8 cellular contexts compared by ENCODE assay signal in genomic region chr12:46268617-46269428, GRCh38. TPM values are rescaled to one million over a fixed set of nuclear protein-coding genes. Genes with fewer than 3 reads are reported as not detected.
DNase-seq lines count a peak whose midpoint lies in the region; ATAC-seq and TF ChIP-seq lines count a peak whose summit lies in the region.

Gene SLC38A1, minus strand, starts transcription at chr12:46269043. Its CDS starts 29,243 bp downstream, at chr12:46239800.

- peak within 1 kb of the TSS; percentile 92 for H4K91ac ChIP-seq in mesenchymal stem cell (ENCODE audit: low read length)

- H3K9me3 ChIP-seq in BE2C (no peaks in the 10 kb centered on the region), mesenchymal stem cell (ENCODE audit: control insufficient read depth, low read length) (no peaks in the 10 kb centered on the region)

- H3K27me3 ChIP-seq in BE2C = no peaks in the 10 kb centered on the region
- H3K27me3 ChIP-seq in mesenchymal stem cell (ENCODE audit: control insufficient read depth in 1 of 2, insufficient read depth in 1 of 2, low read length in 2 of 2) = peaks cover 0 to 41% of the 10 kb centered on the region in 2 experiments

- H2AK5ac ChIP-seq in mesenchymal stem cell (ENCODE audit: low read length, severe bottlenecking) = peak within 1 kb of the TSS; percentile 70

- peak within 1 kb of the TSS; percentile 84 to 86 for H3K4ac ChIP-seq in mesenchymal stem cell (ENCODE audit: low read depth in 1 of 2, low read length in 2 of 2)

- peak within 1 kb of the TSS; percentile 83 for H3K27ac ChIP-seq in mesenchymal stem cell (ENCODE audit: low read length, poor library complexity, severe bottlenecking)

- peaks cover 6% of the 10 kb centered on the region; the same call in 1 of the 2 replicates for H3K36me3 ChIP-seq in BE2C
- H3K36me3 ChIP-seq in mesenchymal stem cell (ENCODE audit: control insufficient read depth in 1 of 2, insufficient read depth in 2 of 2, low read depth in 1 of 2, low read length in 2 of 2) = no peaks in the 10 kb centered on the region

- peak; percentile 89 for DNase-seq in BE2C
- peak; percentile 62 to 79 for DNase-seq in NCI-H524 (lab: John Stamatoyannopoulos, UW)
- DNase-seq in activated CD4-positive, alpha-beta memory T cell treated with anti-CD3 and anti-CD28 coated beads, Interleukin-2, amount 10 ng/mL, durations not matched to agents 7 days and 5 days = peak; percentile 92
- peak; percentile 75 for DNase-seq in effector CD8-positive, alpha-beta T cell (lab: John Stamatoyannopoulos, UW)
- DNase-seq in mesenchymal stem cell = peak; percentile 88
- DNase-seq in stimulated activated CD8-positive, alpha-beta memory T cell treated with anti-CD3 and anti-CD28 coated beads, Interleukin-15, amount 100 ng/mL, for 1 hour (ENCODE audit: low read depth) = peak; percentile 67

- peak within 1 kb of the TSS; percentile 50 for H2BK120ac ChIP-seq in mesenchymal stem cell (ENCODE audit: low read depth, low read length)

- H3K79me1 ChIP-seq in mesenchymal stem cell (replicated peaks; ENCODE audit: low read length, poor library complexity, severe bottlenecking) = peaks cover 4% of the 10 kb centered on the region

- ATAC-seq in HG03432 (IDR thresholded peaks at IDR 0.05; ENCODE audit: unreplicated experiment) = peak; percentile 70

- WGBS in mesenchymal stem cell = under 1% methylated on average over 68 of the region's 72 CpGs

- peak within 1 kb of the TSS; percentile 96 to 98 for H3K18ac ChIP-seq in mesenchymal stem cell (ENCODE audit: low read depth in 1 of 2, low read length in 2 of 2)

- H2AFZ ChIP-seq in mesenchymal stem cell (ENCODE audit: low read depth, low read length) = peak within 1 kb of the TSS; percentile 92

- H2BK5ac ChIP-seq in mesenchymal stem cell (ENCODE audit: low read depth, low read length, poor library complexity, severe bottlenecking) = peak within 1 kb of the TSS; percentile 71

- H3K9me3 Mint-ChIP-seq in activated CD4-positive, alpha-beta memory T cell treated with anti-CD3 and anti-CD28 coated beads, Interleukin-2, amount 10 ng/mL, durations not matched to agents 7 days and 5 days = no peaks in the 10 kb centered on the region

- peak within 1 kb of the TSS; percentile 87 for H4K8ac ChIP-seq in mesenchymal stem cell (ENCODE audit: low read length)

- peak; percentile 92 for TF ChIP-seq POLR2A in GM19193 (IDR thresholded peaks at IDR 0.05; ENCODE audit: extremely low read depth, insufficient read depth, insufficient read length)

- H3K4me2 ChIP-seq in mesenchymal stem cell (ENCODE audit: low read length, poor library complexity, severe bottlenecking) = peak within 1 kb of the TSS; percentile 92

- H2BK12ac ChIP-seq in mesenchymal stem cell (ENCODE audit: low read length in 2 of 2) = peak within 1 kb of the TSS; percentile 57 to 95

- peak within 1 kb of the TSS in 1 of 2 experiments; percentile 96 for H3K14ac ChIP-seq in mesenchymal stem cell (ENCODE audit: low read length in 2 of 2)

- no peak within 1 kb of the TSS for H3K4me3 Mint-ChIP-seq in activated CD4-positive, alpha-beta memory T cell treated with anti-CD3 and anti-CD28 coated beads, Interleukin-2, amount 10 ng/mL, durations not matched to agents 7 days and 5 days

- H3K4me1 ChIP-seq in BE2C = peaks cover 3% of the 10 kb centered on the region; the same call in 1 of the 2 replicates
- H3K4me1 ChIP-seq in mesenchymal stem cell (ENCODE audit: control insufficient read depth, insufficient read depth, low read depth, low read length) = peaks cover 4% of the 10 kb centered on the region

- no peak within 1 kb of the TSS for H3K27ac Mint-ChIP-seq in activated CD4-positive, alpha-beta memory T cell treated with anti-CD3 and anti-CD28 coated beads, Interleukin-2, amount 10 ng/mL, durations not matched to agents 7 days and 5 days

- peak within 1 kb of the TSS; percentile 99 for H3K4me3 ChIP-seq in BE2C (ENCODE audit: low read depth, low read length)
- H3K4me3 ChIP-seq in mesenchymal stem cell (ENCODE audit: insufficient read depth in 1 of 2, low read depth in 1 of 2, low read length in 2 of 2) = peak within 1 kb of the TSS; percentile 78 to 83

- H3K23ac ChIP-seq in mesenchymal stem cell (ENCODE audit: low read length in 2 of 2) = peak within 1 kb of the TSS in 1 of 2 experiments; percentile 91

- H3K4me1 Mint-ChIP-seq in activated CD4-positive, alpha-beta memory T cell treated with anti-CD3 and anti-CD28 coated beads, Interleukin-2, amount 10 ng/mL, durations not matched to agents 7 days and 5 days = peaks cover 28% of the 10 kb centered on the region

- H3K27me3 Mint-ChIP-seq in activated CD4-positive, alpha-beta memory T cell treated with anti-CD3 and anti-CD28 coated beads, Interleukin-2, amount 10 ng/mL, durations not matched to agents 7 days and 5 days = no peaks in the 10 kb centered on the region

- CTCF ChIA-PET in activated CD4-positive, alpha-beta memory T cell treated with anti-CD3 and anti-CD28 coated beads, Interleukin-2, amount 10 ng/mL, durations not matched to agents 7 days and 5 days (lab: Charles Lee) = interaction anchor here (1.0 to 3.1 kb wide), 10 partner anchors 53 to 752 kb away, joined by 3 to 40 read pairs (median 4); partner anchors contain the start of gene SCAF11

- no peak for TF ChIP-seq CTCF in BE2C (IDR thresholded peaks at IDR 0.05; ENCODE audit: low read depth, low read length)

- POLR2A ChIA-PET in activated CD4-positive, alpha-beta memory T cell treated with anti-CD3 and anti-CD28 coated beads, Interleukin-2, amount 10 ng/mL, durations not matched to agents 7 days and 5 days (lab: Charles Lee) = interaction anchor here (0.8 to 6.3 kb wide), 58 partner anchors 9 to 1437 kb away, joined by 3 to 449 read pairs (median 6); partner anchors contain the start of genes ARID2, RPAP3, SCAF11 and SLC38A2

- peaks cover 29% of the 10 kb centered on the region for H3K36me3 Mint-ChIP-seq in activated CD4-positive, alpha-beta memory T cell treated with anti-CD3 and anti-CD28 coated beads, Interleukin-2, amount 10 ng/mL, durations not matched to agents 7 days and 5 days (ENCODE audit: low read depth)

- peak within 1 kb of the TSS; percentile 75 for H3K9ac ChIP-seq in mesenchymal stem cell (ENCODE audit: low read length)

- peak within 1 kb of the TSS; percentile 60 for H2BK15ac ChIP-seq in mesenchymal stem cell (ENCODE audit: low read depth, poor library complexity, severe bottlenecking)

RNA-seq across cellular contexts. Expression of gene SLC38A1, which starts in this region (rescaled TPM):
- polyA plus RNA-seq in BE2C (2012; ENCODE audit: insufficient read depth, insufficient read length, low read depth) = 103 TPM
- 100 to 1,000 TPM; 209 to 214 TPM for total RNA-seq in activated CD4-positive, alpha-beta memory T cell treated with anti-CD3 and anti-CD28 coated beads, Interleukin-2, amount 10 ng/mL, durations not matched to agents 7 days and 5 days
- polyA plus RNA-seq in mesenchymal stem cell (2013, experiment 1 of 2) = 56.2 TPM
- 58.3 TPM for polyA plus RNA-seq in mesenchymal stem cell (2013, experiment 2 of 2)

Comparison
In these comparisons a context has a peak if more than half of its experiments do, and no peak if none do; other contexts are left out.
1. Peak in every context shown above with its lines: DNase-seq, ATAC-seq, H3K4me3 ChIP-seq and H3K27ac ChIP-seq.